12 cellular contexts compared by ENCODE assay signal in the genomic region with DNA sequence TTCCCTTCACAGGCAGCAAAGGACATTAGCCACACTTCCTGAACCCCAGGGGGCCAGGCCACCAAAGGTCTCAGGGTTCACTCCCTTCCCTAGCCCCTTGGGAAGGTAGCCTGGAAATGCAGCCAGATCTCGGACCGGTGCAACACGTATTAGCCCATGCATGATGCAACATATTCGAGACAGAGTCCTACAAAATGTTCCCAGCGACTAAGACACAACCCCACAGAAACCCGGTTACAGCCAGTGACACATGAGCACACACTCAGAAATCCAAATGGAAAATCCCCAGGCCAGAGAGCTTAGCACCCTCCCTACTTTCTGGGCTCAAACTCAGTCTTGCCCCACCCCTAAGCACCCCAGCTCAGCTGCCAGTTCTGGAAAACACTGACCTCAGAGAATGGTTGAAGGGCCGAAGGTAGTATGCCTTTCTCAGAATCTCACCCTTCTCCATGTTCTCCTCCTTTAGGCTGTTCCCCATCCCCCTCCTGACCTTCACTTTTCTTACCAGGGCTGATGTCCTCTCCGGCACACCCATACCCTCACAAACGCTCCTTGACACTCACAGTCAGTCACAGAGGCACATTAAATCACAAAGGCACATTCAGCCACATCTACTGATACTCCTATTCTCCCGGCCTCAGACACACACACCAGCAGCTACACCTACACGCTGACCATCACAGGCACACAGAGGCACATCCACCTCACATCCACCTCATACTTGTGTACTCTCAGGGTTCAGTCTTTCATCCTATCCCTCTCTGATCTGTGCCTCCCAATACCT. TPM values are rescaled to one million over a fixed set of nuclear protein-coding genes. Genes with fewer than 3 reads are reported as not detected.
DNase-seq lines count a peak whose midpoint lies in the region; ATAC-seq and TF ChIP-seq lines count a peak whose summit lies in the region.
"Had no signal": no experiment of that assay in that cellular context is flagged by ENCODE, and none has a peak within 500 bp of the region (broad histone marks: within the 10 kb centered on the region; RNA-seq: fewer than 3 reads in every experiment).

A gene with protein sequence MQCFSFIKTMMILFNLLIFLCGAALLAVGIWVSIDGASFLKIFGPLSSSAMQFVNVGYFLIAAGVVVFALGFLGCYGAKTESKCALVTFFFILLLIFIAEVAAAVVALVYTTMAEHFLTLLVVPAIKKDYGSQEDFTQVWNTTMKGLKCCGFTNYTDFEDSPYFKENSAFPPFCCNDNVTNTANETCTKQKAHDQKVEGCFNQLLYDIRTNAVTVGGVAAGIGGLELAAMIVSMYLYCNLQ (plus strand): TSS at position 640 of the 784 bp plus-strand sequence. CDS start 6,021 bp downstream, outside the sequence.

- intact Hi-C loops in dorsolateral prefrontal cortex (cut with DNase I) (loop anchor here in 1 of 2 donors (5.0 kb wide), 1 partner anchor 42 kb away; the partner anchor contains the start of gene PIK3R3), testis (cut with DNase I; ENCODE audit: low total_unique reads) (no loop called here)

- no peak for TF ChIP-seq CTCF in dorsolateral prefrontal cortex (IDR thresholded peaks at IDR 0.05 in 54 of 56, conservative IDR thresholded peaks at IDR 0.05 in 2 of 56; ENCODE audit: low read depth in 1 of 56, partially characterized antibody in 56 of 56)
- no peak for TF ChIP-seq CTCF in lung (IDR thresholded peaks at IDR 0.05; ENCODE audit: control extremely low read depth, extremely low read depth)
- TF ChIP-seq CTCF in testis (IDR thresholded peaks at IDR 0.05), result no peak

- TF ChIP-seq POLR2A in testis (IDR thresholded peaks at IDR 0.05), result no peak

- peak within 1 kb of the TSS in 58 of 59 donors; percentile 45 to 98 (median 82) for H3K27ac ChIP-seq in dorsolateral prefrontal cortex
- peak within 1 kb of the TSS; percentile 56 to 69 for H3K27ac ChIP-seq in lung (ENCODE audit: low read depth in 1 of 2, low read length in 1 of 2)
- H3K27ac ChIP-seq in testis, result peak within 1 kb of the TSS; percentile 9 to 55

- peak; percentile 65 for DNase-seq in LHCN-M2 (ENCODE audit: low read depth)
- DNase-seq in dorsolateral prefrontal cortex, result peak in 4 of 10 donors; percentile 22 to 79 (median 56)
- peak; percentile 49 for DNase-seq in lung (ENCODE audit: low spot score)
- DNase-seq in testis, result peak; percentile 47
- no peak for DNase-seq in NCI-H226
- DNase-seq in NAMALWA (ENCODE audit: low spot score), result no peak
- no peak for DNase-seq in stimulated activated CD4-positive, alpha-beta T cell treated with anti-CD3 and anti-CD28 coated beads, Interleukin-2, amount 100 ng/mL, for 48 hours
- DNase-seq: activated T-cell treated with anti-CD3 and anti-CD28 coated beads for 4 hours, MV-4-11 had no signal

- 56 to 76% methylated on average over 11 of the region's 11 CpGs for WGBS in lung, 2 donors
- WGBS in testis, 2 donors, result 53% methylated on average over 11 of the region's 11 CpGs

- H3K36me3 ChIP-seq in lung (ENCODE audit: control insufficient read depth in 2 of 2, insufficient read depth in 2 of 2, low read length in 2 of 2), result no peaks in the 10 kb centered on the region
- H3K36me3 ChIP-seq in testis (ENCODE audit: low read depth, missing control alignments), result no peaks in the 10 kb centered on the region

- H3K9me3 ChIP-seq in lung (ENCODE audit: control insufficient read depth in 2 of 2, insufficient read depth in 1 of 2, low read length in 1 of 2) (no peaks in the 10 kb centered on the region), testis (no peaks in the 10 kb centered on the region)

- H3K4me1 ChIP-seq in lung (ENCODE audit: control insufficient read depth in 2 of 2, insufficient read depth in 2 of 2, low read length in 2 of 2) (peaks cover 0 to 28% of the 10 kb centered on the region in 2 donors), testis (peaks cover 14% of the 10 kb centered on the region)

- H3K27me3 ChIP-seq in dorsolateral prefrontal cortex, result no peaks in the 10 kb centered on the region
- no peaks in the 10 kb centered on the region for H3K27me3 ChIP-seq in lung (ENCODE audit: control insufficient read depth, insufficient read depth)
- no peaks in the 10 kb centered on the region for H3K27me3 ChIP-seq in testis

- no peak for ATAC-seq in lung (ENCODE audit: insufficient read depth, low FRiP score)
- ATAC-seq in GM18511 (IDR thresholded peaks at IDR 0.05; ENCODE audit: unreplicated experiment), result no peak
- ATAC-seq: naive thymus-derived CD4-positive, alpha-beta T cell had no signal

- peak within 1 kb of the TSS in 47 of 59 donors; percentile 0 to 56 (median 32) for H3K4me3 ChIP-seq in dorsolateral prefrontal cortex
- H3K4me3 ChIP-seq in lung, result no peak within 1 kb of the TSS
- no peak within 1 kb of the TSS for H3K4me3 ChIP-seq in testis

RNA-seq across cellular contexts. Expression of the gene that starts here (rescaled TPM):
- total RNA-seq in LHCN-M2 (2014; rRNA removed) (2.6 and 2.7 TPM in 2 replicates), dorsolateral prefrontal cortex (1 to 10 TPM in 113 of 120 experiments, under 1 TPM in 7; 0.32 to 5.8 (median 2.6) TPM), lung (100 to 1,000 TPM in 1 of 2 donors, 10 to 100 TPM in 1; 45.3 to 174 TPM), testis (10 to 100 TPM; 14.6 to 34.7 TPM)
- polyA plus RNA-seq in LHCN-M2 (2012), result 4.3 TPM
- polyA plus RNA-seq in lung (100 to 1,000 TPM; 105 to 174 TPM), testis (ENCODE audit: insufficient read depth, low read depth, low replicate concordance) (55.0 TPM)
- total RNA-seq: Daoy; naive thymus-derived CD4-positive, alpha-beta T cell had no signal
- polyA plus RNA-seq: naive thymus-derived CD4-positive, alpha-beta T cell had no signal

Comparison
In these comparisons a context has a peak if more than half of its experiments do, and no peak if none do; other contexts are left out.
1. DNase-seq: peak in LHCN-M2 (single experiment), lung (single experiment) and testis (single experiment); none in NCI-H226 (single experiment), NAMALWA (single experiment) and stimulated activated CD4-positive, alpha-beta T cell treated with anti-CD3 and anti-CD28 coated beads, Interleukin-2, amount 100 ng/mL, for 48 hours (0 of 2).
2. H3K27ac ChIP-seq: peak in every context shown above with its lines; median percentile 82 in dorsolateral prefrontal cortex; 62 in lung; 32 in testis.
3. H3K4me3 ChIP-seq: peak in dorsolateral prefrontal cortex (47 of 59); none in lung (single experiment) and testis (0 of 2).